Comparison of ENCODE assay signal across 34 cellular contexts in the genomic region with DNA sequence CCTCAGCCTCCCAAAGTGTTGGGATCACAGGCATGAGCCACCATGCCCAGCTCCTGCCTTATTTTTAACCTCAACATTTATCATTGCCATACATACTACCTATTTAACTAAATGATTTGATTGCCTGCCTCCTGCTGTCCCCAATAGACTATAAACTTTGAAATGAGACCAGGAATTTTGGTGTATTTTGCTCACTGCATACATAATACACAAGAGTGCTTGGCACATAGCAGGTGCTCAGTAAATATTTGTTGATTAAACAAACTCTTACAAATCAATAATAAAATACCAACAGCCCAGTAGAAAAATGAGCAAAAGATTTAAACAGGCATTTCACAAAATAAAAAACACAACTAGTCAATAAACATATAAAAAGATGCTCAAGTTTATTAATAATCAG.
"Had no signal": no experiment of that assay in that cellular context is flagged by ENCODE, and none has a peak within 500 bp of the region (broad histone marks: within the 10 kb centered on the region; RNA-seq: fewer than 3 reads in every experiment).

No MANE protein-coding gene starts in this region.

- DNase-seq: activated CD4-positive, alpha-beta memory T cell treated with anti-CD3 and anti-CD28 coated beads for 36 hours; activated CD4-positive, alpha-beta T cell treated with anti-CD3 and anti-CD28 coated beads for 36 hours; activated CD4-positive, alpha-beta T cell treated with anti-CD3 and anti-CD28 coated beads, Interleukin-2, amount 10 ng/mL, durations not matched to agents 24 days and 14 days; activated CD4-positive, CD25-positive, alpha-beta regulatory T cell; activated CD4-positive, CD25-positive, alpha-beta regulatory T cell treated with anti-CD3 and anti-CD28 coated beads, Interleukin-2, amount 50 U/mL, for 72 hours; activated CD8-positive, alpha-beta memory T cell treated with anti-CD3 and anti-CD28 coated beads, Interleukin-2, amount 10 ng/mL, durations not matched to agents 7 days and 5 days; activated CD8-positive, alpha-beta memory T cell treated with anti-CD3 and anti-CD28 coated beads, Interleukin-2, amount 50 U/mL, for 4 hours; activated CD8-positive, alpha-beta T cell treated with anti-CD3 and anti-CD28 coated beads, Interleukin-2, amount 10 ng/mL, durations not matched to agents 7 days and 5 days; activated effector memory CD4-positive, alpha-beta T cell treated with anti-CD3 and anti-CD28 coated beads, Interleukin-2, amount 50 U/mL, for 16 hours; activated naive CD4-positive, alpha-beta T cell treated with anti-CD3 and anti-CD28 coated beads for 36 hours; activated naive CD8-positive, alpha-beta T cell treated with anti-CD3 and anti-CD28 coated beads, Interleukin-2, amount 10 ng/mL, durations not matched to agents 7 days and 5 days; activated T-cell treated with anti-CD3 and anti-CD28 coated beads, Interleukin-2, amount 50 U/mL, for 1 hour; activated T-cell treated with anti-CD3 and anti-CD28 coated beads, Interleukin-2, amount 50 U/mL, for 48 hours; amniotic stem cell; anterior cingulate cortex; brain microvascular endothelial cell; dorsolateral prefrontal cortex; effector memory CD8-positive, alpha-beta T cell; erythroblast; foreskin keratinocyte; gastrocnemius medialis; glutamatergic neuron; heart left ventricle; T-helper 1 cell; T-helper 17 cell; T1000 had no signal

- H3K4me1 Mint-ChIP-seq: activated CD4-positive, alpha-beta T cell treated with anti-CD3 and anti-CD28 coated beads for 36 hours; activated CD4-positive, alpha-beta T cell treated with anti-CD3 and anti-CD28 coated beads, Interleukin-2, amount 10 ng/mL, durations not matched to agents 24 days and 14 days; activated CD8-positive, alpha-beta memory T cell treated with anti-CD3 and anti-CD28 coated beads, Interleukin-2, amount 10 ng/mL, durations not matched to agents 7 days and 5 days; activated naive CD4-positive, alpha-beta T cell treated with anti-CD3 and anti-CD28 coated beads, Interleukin-2, amount 50 U/mL, for 24 hours; central memory CD8-positive, alpha-beta T cell; T-helper 17 cell had no signal

- H3K4me3 ChIP-seq: coronary artery, dorsolateral prefrontal cortex, esophagus muscularis mucosa, gastrocnemius medialis, heart left ventricle had no signal

- H3K27ac Mint-ChIP-seq: activated CD4-positive, alpha-beta memory T cell treated with anti-CD3 and anti-CD28 coated beads for 36 hours; activated CD4-positive, alpha-beta T cell treated with anti-CD3 and anti-CD28 coated beads for 36 hours; activated CD4-positive, alpha-beta T cell treated with anti-CD3 and anti-CD28 coated beads, Interleukin-2, amount 10 ng/mL, durations not matched to agents 24 days and 14 days; activated CD8-positive, alpha-beta memory T cell treated with anti-CD3 and anti-CD28 coated beads, Interleukin-2, amount 10 ng/mL, durations not matched to agents 7 days and 5 days; activated CD8-positive, alpha-beta T cell treated with anti-CD3 and anti-CD28 coated beads, Interleukin-2, amount 10 ng/mL, durations not matched to agents 7 days and 5 days; activated naive CD4-positive, alpha-beta T cell treated with anti-CD3 and anti-CD28 coated beads for 36 hours; activated naive CD4-positive, alpha-beta T cell treated with anti-CD3 and anti-CD28 coated beads, Interleukin-2, amount 50 U/mL, for 24 hours; activated naive CD8-positive, alpha-beta T cell treated with anti-CD3 and anti-CD28 coated beads, Interleukin-2, amount 10 ng/mL, durations not matched to agents 7 days and 5 days; activated T-helper 1 cell treated with anti-CD3 and anti-CD28 coated beads, Interleukin-12 subunit alpha, Interleukin-12 subunit beta, Interleukin-2, Interleukin-4 antibody, amounts not matched to agents 30 ng/mL and 10 ng/mL and 1 ng/mL, durations not matched to agents 14 hours and 24 hours and 36 hours; activated T-helper 2 cell treated with anti-CD3 and anti-CD28 coated beads, Interferon-gamma antibody, Interleukin-2, Interleukin-4, amounts not matched to agents 10 μg/mL and 5 μg/mL and 100 μg/mL, durations not matched to agents 14 hours and 24 hours and 36 hours; dendritic cell treated with granulocyte-macrophage colony-stimulating factor and Interleukin-4, amounts not matched to agents 40 ng/mL and 50 ng/mL, for 4 days; effector memory CD8-positive, alpha-beta T cell; T-helper 17 cell; T-helper 2 cell treated with Interferon-gamma antibody and Interleukin-4, amounts not matched to agents 5 μg/mL and 100 μg/mL, for 36 hours had no signal

- H3K9me3 Mint-ChIP-seq: activated CD4-positive, alpha-beta memory T cell treated with anti-CD3 and anti-CD28 coated beads for 36 hours; activated CD4-positive, alpha-beta T cell treated with anti-CD3 and anti-CD28 coated beads, Interleukin-2, amount 10 ng/mL, durations not matched to agents 24 days and 14 days; activated naive CD4-positive, alpha-beta T cell treated with anti-CD3 and anti-CD28 coated beads for 36 hours; activated naive CD4-positive, alpha-beta T cell treated with anti-CD3 and anti-CD28 coated beads, Interleukin-2, amount 50 U/mL, for 24 hours; activated naive CD8-positive, alpha-beta T cell treated with anti-CD3 and anti-CD28 coated beads, Interleukin-2, amount 10 ng/mL, durations not matched to agents 7 days and 5 days; activated T-helper 1 cell treated with anti-CD3 and anti-CD28 coated beads, Interleukin-12 subunit alpha, Interleukin-12 subunit beta, Interleukin-2, Interleukin-4 antibody, amounts not matched to agents 30 ng/mL and 10 ng/mL and 1 ng/mL, durations not matched to agents 14 hours and 24 hours and 36 hours; activated T-helper 2 cell treated with anti-CD3 and anti-CD28 coated beads, Interferon-gamma antibody, Interleukin-2, Interleukin-4, amounts not matched to agents 10 μg/mL and 5 μg/mL and 100 μg/mL, durations not matched to agents 14 hours and 24 hours and 36 hours; central memory CD8-positive, alpha-beta T cell; effector memory CD8-positive, alpha-beta T cell; T-helper 2 cell treated with Interferon-gamma antibody and Interleukin-4, amounts not matched to agents 5 μg/mL and 100 μg/mL, for 36 hours had no signal

- ATAC-seq: activated CD4-positive, alpha-beta T cell treated with anti-CD3 and anti-CD28 coated beads for 36 hours; activated CD8-positive, alpha-beta memory T cell treated with anti-CD3 and anti-CD28 coated beads, Interleukin-2, amount 10 ng/mL, durations not matched to agents 7 days and 5 days; activated CD8-positive, alpha-beta T cell treated with anti-CD3 and anti-CD28 coated beads, Interleukin-2, amount 10 ng/mL, durations not matched to agents 7 days and 5 days; effector memory CD8-positive, alpha-beta T cell; foreskin keratinocyte; gastrocnemius medialis; heart left ventricle; T-helper 17 cell had no signal

- H3K27me3 ChIP-seq: brain microvascular endothelial cell, foreskin keratinocyte had no signal

- H3K36me3 Mint-ChIP-seq: activated CD4-positive, alpha-beta memory T cell treated with anti-CD3 and anti-CD28 coated beads for 36 hours; activated CD8-positive, alpha-beta memory T cell treated with anti-CD3 and anti-CD28 coated beads, Interleukin-2, amount 10 ng/mL, durations not matched to agents 7 days and 5 days; activated naive CD4-positive, alpha-beta T cell treated with anti-CD3 and anti-CD28 coated beads, Interleukin-2, amount 50 U/mL, for 24 hours; activated naive CD8-positive, alpha-beta T cell treated with anti-CD3 and anti-CD28 coated beads, Interleukin-2, amount 10 ng/mL, durations not matched to agents 7 days and 5 days had no signal

- H3K9me3 ChIP-seq: esophagus muscularis mucosa, gastrocnemius medialis, heart left ventricle had no signal

- H3K4me1 ChIP-seq: esophagus muscularis mucosa, foreskin keratinocyte, gastrocnemius medialis, heart left ventricle had no signal

- H3K4me3 Mint-ChIP-seq: activated CD4-positive, alpha-beta memory T cell treated with anti-CD3 and anti-CD28 coated beads for 36 hours; activated CD4-positive, alpha-beta T cell treated with anti-CD3 and anti-CD28 coated beads for 36 hours; activated CD4-positive, alpha-beta T cell treated with anti-CD3 and anti-CD28 coated beads, Interleukin-2, amount 10 ng/mL, durations not matched to agents 24 days and 14 days; activated CD8-positive, alpha-beta memory T cell treated with anti-CD3 and anti-CD28 coated beads, Interleukin-2, amount 10 ng/mL, durations not matched to agents 7 days and 5 days; activated CD8-positive, alpha-beta T cell treated with anti-CD3 and anti-CD28 coated beads, Interleukin-2, amount 10 ng/mL, durations not matched to agents 7 days and 5 days; activated naive CD4-positive, alpha-beta T cell treated with anti-CD3 and anti-CD28 coated beads for 36 hours; activated naive CD4-positive, alpha-beta T cell treated with anti-CD3 and anti-CD28 coated beads, Interleukin-2, amount 50 U/mL, for 24 hours; activated naive CD8-positive, alpha-beta T cell treated with anti-CD3 and anti-CD28 coated beads, Interleukin-2, amount 10 ng/mL, durations not matched to agents 7 days and 5 days; activated T-helper 1 cell treated with anti-CD3 and anti-CD28 coated beads, Interleukin-12 subunit alpha, Interleukin-12 subunit beta, Interleukin-2, Interleukin-4 antibody, amounts not matched to agents 30 ng/mL and 10 ng/mL and 1 ng/mL, durations not matched to agents 14 hours and 24 hours and 36 hours; central memory CD8-positive, alpha-beta T cell; dendritic cell treated with granulocyte-macrophage colony-stimulating factor and Interleukin-4, amounts not matched to agents 40 ng/mL and 50 ng/mL, for 4 days; effector memory CD8-positive, alpha-beta T cell; T-helper 17 cell; T-helper 2 cell treated with Interferon-gamma antibody and Interleukin-4, amounts not matched to agents 5 μg/mL and 100 μg/mL, for 36 hours had no signal

- H3K36me3 ChIP-seq: brain microvascular endothelial cell, esophagus muscularis mucosa, gastrocnemius medialis, heart left ventricle had no signal

- H3K27ac ChIP-seq: brain microvascular endothelial cell, coronary artery, dorsolateral prefrontal cortex, esophagus muscularis mucosa, foreskin keratinocyte, gastrocnemius medialis, heart left ventricle had no signal
